14 cellular contexts compared by ENCODE assay signal in the genomic region with DNA sequence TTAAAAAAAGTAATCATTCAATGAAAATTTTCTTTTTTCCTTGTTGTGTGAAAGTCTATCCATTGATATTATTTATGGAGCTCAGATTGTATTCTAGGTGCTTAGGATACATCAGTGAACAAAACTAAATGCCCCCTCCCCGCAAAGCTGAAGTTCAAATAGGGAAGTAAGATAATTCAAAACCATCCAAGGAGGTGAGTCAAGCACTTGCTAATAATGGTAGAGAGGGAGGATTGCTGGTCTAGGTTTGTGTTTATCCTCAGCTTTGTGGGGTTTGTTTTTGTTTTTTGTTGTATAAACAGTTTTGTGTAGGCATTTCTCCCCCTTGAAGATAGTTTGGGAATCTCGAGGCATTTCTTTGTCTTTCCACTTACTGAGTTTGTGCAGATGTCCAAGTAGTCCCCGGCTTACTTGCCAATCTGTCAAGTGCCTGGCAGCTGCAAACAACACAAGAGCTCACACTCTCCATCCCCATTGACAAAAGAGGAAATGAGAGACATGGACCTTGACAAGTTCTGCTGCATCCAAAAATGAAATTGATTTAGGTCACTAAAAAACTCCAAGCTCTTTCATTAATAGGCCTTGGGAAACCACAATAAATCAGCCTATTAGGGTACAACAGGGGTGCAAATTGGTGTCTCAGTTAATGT.
DNase-seq lines count a peak whose midpoint lies in the region; ATAC-seq and TF ChIP-seq lines count a peak whose summit lies in the region.
"Had no signal": no experiment of that assay in that cellular context is flagged by ENCODE, and none has a peak within 500 bp of the region (broad histone marks: within the 10 kb centered on the region; RNA-seq: fewer than 3 reads in every experiment).

No MANE protein-coding gene starts in this region.

- H3K4me3 Mint-ChIP-seq in WTC11 = no peak overlapping the region
- H3K4me3 Mint-ChIP-seq: activated CD8-positive, alpha-beta memory T cell treated with anti-CD3 and anti-CD28 coated beads, Interleukin-2, amount 10 ng/mL, durations not matched to agents 7 days and 5 days had no signal

- no peaks in the 10 kb centered on the region for H3K27me3 ChIP-seq in left ventricle myocardium inferior (ENCODE audit: low read depth)
- H3K27me3 ChIP-seq: dorsolateral prefrontal cortex, vagina had no signal

- peaks cover 12% of the 10 kb centered on the region for H3K36me3 Mint-ChIP-seq in WTC11

- ATAC-seq in GM21529 (IDR thresholded peaks at IDR 0.05; ENCODE audit: unreplicated experiment) (peak; percentile 41), WTC11 (no peak), HG02642 (IDR thresholded peaks at IDR 0.05; ENCODE audit: poor library complexity, unreplicated experiment) (no peak)
- ATAC-seq: activated CD8-positive, alpha-beta memory T cell treated with anti-CD3 and anti-CD28 coated beads, Interleukin-2, amount 10 ng/mL, durations not matched to agents 7 days and 5 days had no signal

- H3K4me1 Mint-ChIP-seq in WTC11 = no peaks in the 10 kb centered on the region

- POLR2A ChIA-PET in WTC11 (lab: Charles Lee) = no interaction called here

- H3K4me3 ChIP-seq in left ventricle myocardium inferior = no peak overlapping the region
- H3K4me3 ChIP-seq: dorsolateral prefrontal cortex, skin epidermis, vagina had no signal

- H3K27me3 Mint-ChIP-seq in WTC11 (ENCODE audit: low read depth) = no peaks in the 10 kb centered on the region
- H3K27me3 Mint-ChIP-seq: activated CD8-positive, alpha-beta memory T cell treated with anti-CD3 and anti-CD28 coated beads, Interleukin-2, amount 10 ng/mL, durations not matched to agents 7 days and 5 days had no signal

- no peak for TF ChIP-seq CTCF in left ventricle myocardium inferior (IDR thresholded peaks at IDR 0.05; ENCODE audit: borderline replicate concordance)
- TF ChIP-seq CTCF in WTC11 (IDR thresholded peaks at IDR 0.05) = no peak

- peaks cover 19% of the 10 kb centered on the region for H3K9me3 ChIP-seq in left ventricle myocardium inferior (replicated peaks)
- H3K9me3 ChIP-seq: vagina had no signal

- no peak overlapping the region for H3K27ac ChIP-seq in left ventricle myocardium inferior (replicated peaks)
- H3K27ac ChIP-seq: C4-2B, dorsolateral prefrontal cortex, skin epidermis, vagina had no signal

- DNase-seq in CD1c-positive myeloid dendritic cell (ENCODE audit: extremely low spot score) = peak; percentile 34
- peak; percentile 67 for DNase-seq in NCI-H510A treated with DMSO at 0.1 percent for 48 hours (lab: John Stamatoyannopoulos, UW)
- DNase-seq in left ventricle myocardium inferior = peak; percentile 29
- DNase-seq in WTC11 (ENCODE audit: low spot score) = no peak
- DNase-seq in AG08396 (ENCODE audit: low spot score) = no peak
- DNase-seq in SK-N-DZ (ENCODE audit: low spot score) = no peak
- DNase-seq: activated CD8-positive, alpha-beta memory T cell treated with anti-CD3 and anti-CD28 coated beads, Interleukin-2, amount 10 ng/mL, durations not matched to agents 7 days and 5 days; dorsolateral prefrontal cortex; KG1 had no signal

- CTCF ChIA-PET in WTC11 (lab: Charles Lee) = no interaction called here

- H3K9me3 Mint-ChIP-seq in WTC11 = peaks cover 16% of the 10 kb centered on the region

- intact Hi-C loops in left ventricle myocardium inferior (cut with micrococcal nuclease) = no loop called here

- peaks cover 51% of the 10 kb centered on the region for H3K4me1 ChIP-seq in left ventricle myocardium inferior

- no peaks in the 10 kb centered on the region for H3K36me3 ChIP-seq in left ventricle myocardium inferior
- H3K36me3 ChIP-seq: vagina had no signal

- no peak overlapping the region for H3K27ac Mint-ChIP-seq in WTC11
- H3K27ac Mint-ChIP-seq: activated CD8-positive, alpha-beta memory T cell treated with anti-CD3 and anti-CD28 coated beads, Interleukin-2, amount 10 ng/mL, durations not matched to agents 7 days and 5 days had no signal

TF ChIP-seq in WTC11, 78 proteins besides CTCF, POLR2A, EP300 and RAD21:
- TF ChIP-seq ZNF396 (CRISPR knock-in tag; IDR thresholded peaks at IDR 0.05; ENCODE audit: borderline replicate concordance) (no peak), RORB (CRISPR knock-in tag; IDR thresholded peaks at IDR 0.05) (no peak), ZNF263 (CRISPR knock-in tag; IDR thresholded peaks at IDR 0.05; ENCODE audit: low read depth) (no peak), ZBTB21 (CRISPR knock-in tag; IDR thresholded peaks at IDR 0.05; ENCODE audit: borderline replicate concordance) (no peak), MXD4 (CRISPR knock-in tag; IDR thresholded peaks at IDR 0.05; ENCODE audit: borderline replicate concordance) (no peak), GRHL2 (CRISPR knock-in tag; IDR thresholded peaks at IDR 0.05; ENCODE audit: insufficient replicate concordance, severe bottlenecking) (no peak), EMX1 (CRISPR knock-in tag; IDR thresholded peaks at IDR 0.05) (no peak), PREB (CRISPR knock-in tag; IDR thresholded peaks at IDR 0.05; ENCODE audit: borderline replicate concordance) (no peak), MAX (CRISPR knock-in tag; IDR thresholded peaks at IDR 0.05) (no peak), RELA (CRISPR knock-in tag; IDR thresholded peaks at IDR 0.05; ENCODE audit: borderline replicate concordance) (no peak), KAT7 (CRISPR knock-in tag; IDR thresholded peaks at IDR 0.05; ENCODE audit: borderline replicate concordance) (no peak)
- TF ChIP-seq, protein P1, sequence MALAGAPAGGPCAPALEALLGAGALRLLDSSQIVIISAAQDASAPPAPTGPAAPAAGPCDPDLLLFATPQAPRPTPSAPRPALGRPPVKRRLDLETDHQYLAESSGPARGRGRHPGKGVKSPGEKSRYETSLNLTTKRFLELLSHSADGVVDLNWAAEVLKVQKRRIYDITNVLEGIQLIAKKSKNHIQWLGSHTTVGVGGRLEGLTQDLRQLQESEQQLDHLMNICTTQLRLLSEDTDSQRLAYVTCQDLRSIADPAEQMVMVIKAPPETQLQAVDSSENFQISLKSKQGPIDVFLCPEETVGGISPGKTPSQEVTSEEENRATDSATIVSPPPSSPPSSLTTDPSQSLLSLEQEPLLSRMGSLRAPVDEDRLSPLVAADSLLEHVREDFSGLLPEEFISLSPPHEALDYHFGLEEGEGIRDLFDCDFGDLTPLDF (CRISPR knock-in tag; IDR thresholded peaks at IDR 0.05) = no peak

Comparison
In these comparisons a context has a peak if more than half of its experiments do, and no peak if none do; other contexts are left out.
1. DNase-seq: peak in CD1c-positive myeloid dendritic cell (single experiment), NCI-H510A treated with DMSO at 0.1 percent for 48 hours (single experiment) and left ventricle myocardium inferior (single experiment); none in WTC11 (single experiment), AG08396 (single experiment) and SK-N-DZ (single experiment).